Comparison of ENCODE assay signal across 23 cellular contexts in genomic region chr9:4811824-4812223, GRCh38.
"Had no signal": no experiment of that assay in that cellular context is flagged by ENCODE, and none has a peak within 500 bp of the region (broad histone marks: within the 10 kb centered on the region; RNA-seq: fewer than 3 reads in every experiment).

No MANE protein-coding gene starts in this region.

- H3K4me3 ChIP-seq: colonic mucosa, dorsolateral prefrontal cortex, esophagus muscularis mucosa, gastrocnemius medialis, heart right ventricle, left lung, lower lobe of right lung, mucosa of descending colon had no signal

- H3K36me3 ChIP-seq: colonic mucosa, esophagus muscularis mucosa, gastrocnemius medialis, heart right ventricle, left lung, lower lobe of right lung had no signal

- FAIRE-seq: endothelial cell of umbilical vein, islet of Langerhans, keratinocyte had no signal

- H3K27me3 ChIP-seq: colonic mucosa, dorsolateral prefrontal cortex, esophagus muscularis mucosa, foreskin keratinocyte, gastrocnemius medialis, heart right ventricle, left lung had no signal

- H3K9me3 ChIP-seq: colonic mucosa, gastrocnemius medialis had no signal

- H3K4me1 ChIP-seq: colonic mucosa, foreskin keratinocyte had no signal

- DNase-seq: colonic mucosa; dermis blood vessel endothelial cell; dorsolateral prefrontal cortex; effector CD4-positive, alpha-beta T cell; effector memory CD4-positive, alpha-beta T cell; foreskin keratinocyte; gastrocnemius medialis; glutamatergic neuron; head of caudate nucleus; heart right ventricle; hippocampal formation; left cardiac atrium; left lung; left ventricle myocardium superior; lower lobe of right lung; mesenchymal stem cell; mucosa of descending colon; naive B cell; naive thymus-derived CD8-positive, alpha-beta T cell had no signal

- ATAC-seq: foreskin keratinocyte; gastrocnemius medialis; heart right ventricle; left cardiac atrium; left lung; left ventricle myocardium superior; lower lobe of right lung; mucosa of descending colon; naive thymus-derived CD8-positive, alpha-beta T cell had no signal

- H3K27ac ChIP-seq: colonic mucosa, dorsolateral prefrontal cortex, esophagus muscularis mucosa, foreskin keratinocyte, heart right ventricle, left lung, lower lobe of right lung had no signal
